In genomic region chr5:173669483-173669882, GRCh38 we compare ENCODE assay signal across 1 cellular context.
A peak's percentile ranks its signal among the peaks of the same experiment; 100 is the strongest.
TF ChIP-seq lines count a peak whose summit lies in the region.

No MANE protein-coding gene starts in this region.

TF ChIP-seq in H1, 55 proteins besides CTCF, POLR2A, EP300 and RAD21 (continued from another document):
- TF ChIP-seq CHD7 (IDR thresholded peaks at IDR 0.05; ENCODE audit: insufficient replicate concordance, low read length) (no peak), RBBP5 (IDR thresholded peaks at IDR 0.05; ENCODE audit: borderline replicate concordance, low read depth, low read length) (no peak), SIRT6 (IDR thresholded peaks at IDR 0.05; ENCODE audit: low read length) (no peak), CEBPB (IDR thresholded peaks at IDR 0.05; ENCODE audit: low read depth, low read length) (no peak), MAX (IDR thresholded peaks at IDR 0.05) (peak; percentile 85), KDM1A (IDR thresholded peaks at IDR 0.05; ENCODE audit: borderline replicate concordance, low read length) (peak; percentile 5; the same call in 1 of the 2 replicates), GABPA (IDR thresholded peaks at IDR 0.05; ENCODE audit: borderline replicate concordance, insufficient read depth, low read length) (no peak), TAF1 (IDR thresholded peaks at IDR 0.05; ENCODE audit: low read depth, low read length) (no peak)
